24 cellular contexts compared by ENCODE assay signal in genomic region chr7:302054-302992, GRCh38. TPM values are rescaled to one million over a fixed set of nuclear protein-coding genes. Genes with fewer than 3 reads are reported as not detected.
DNase-seq lines count a peak whose midpoint lies in the region; ATAC-seq and TF ChIP-seq lines count a peak whose summit lies in the region.
"Had no signal": no experiment of that assay in that cellular context is flagged by ENCODE, and none has a peak within 500 bp of the region (broad histone marks: within the 10 kb centered on the region; RNA-seq: fewer than 3 reads in every experiment).

No MANE protein-coding gene starts in this region.

- H3K4me3 Mint-ChIP-seq in activated T-cell treated with anti-CD3 and anti-CD28 coated beads, Interleukin-2, amount 50 U/mL, for 4 hours = no peak overlapping the region
- H3K4me3 Mint-ChIP-seq in WTC11 = no peak overlapping the region
- H3K4me3 Mint-ChIP-seq: H9 had no signal

- H3K27ac ChIP-seq in upper lobe of right lung = no peak overlapping the region
- H3K27ac ChIP-seq: 22Rv1 had no signal

- H3K27me3 Mint-ChIP-seq in activated T-cell treated with anti-CD3 and anti-CD28 coated beads, Interleukin-2, amount 50 U/mL, for 4 hours (ENCODE audit: low read depth) = peaks cover 8% of the 10 kb centered on the region
- no peaks in the 10 kb centered on the region for H3K27me3 Mint-ChIP-seq in WTC11 (ENCODE audit: low read depth)

- no peaks in the 10 kb centered on the region for H3K36me3 ChIP-seq in upper lobe of right lung
- H3K36me3 ChIP-seq: BE2C had no signal

- H3K27ac Mint-ChIP-seq in WTC11 = no peak overlapping the region
- H3K27ac Mint-ChIP-seq: H9 had no signal

- H3K4me3 ChIP-seq in upper lobe of right lung = no peak overlapping the region

- CTCF ChIA-PET in WTC11 (lab: Charles Lee) = interaction anchor here (1.8 kb wide), 1 partner anchor 19 kb away, joined by 6 read pairs; no protein-coding TSS in a partner anchor

- POLR2A ChIA-PET in WTC11 (lab: Charles Lee) = no interaction called here

- no peaks in the 10 kb centered on the region for H3K27me3 ChIP-seq in upper lobe of right lung
- H3K27me3 ChIP-seq: BE2C had no signal

- H3K4me1 ChIP-seq in upper lobe of right lung = no peaks in the 10 kb centered on the region
- H3K4me1 ChIP-seq: BE2C had no signal

- H3K4me1 Mint-ChIP-seq in activated T-cell treated with anti-CD3 and anti-CD28 coated beads, Interleukin-2, amount 50 U/mL, for 4 hours (ENCODE audit: low read depth) = no peaks in the 10 kb centered on the region
- no peaks in the 10 kb centered on the region for H3K4me1 Mint-ChIP-seq in WTC11

- H3K36me3 Mint-ChIP-seq in activated T-cell treated with anti-CD3 and anti-CD28 coated beads, Interleukin-2, amount 50 U/mL, for 4 hours (ENCODE audit: insufficient read depth) = no peaks in the 10 kb centered on the region
- peaks cover 3% of the 10 kb centered on the region; the same call in 1 of the 2 replicates for H3K36me3 Mint-ChIP-seq in WTC11

- ATAC-seq in activated T-cell treated with anti-CD3 and anti-CD28 coated beads, Interleukin-2, amount 50 U/mL, for 4 hours = no peak
- ATAC-seq in WTC11 = no peak
- no peak for ATAC-seq in upper lobe of right lung
- no peak for ATAC-seq in GM18858 (IDR thresholded peaks at IDR 0.05; ENCODE audit: unreplicated experiment)
- no peak for ATAC-seq in GM21576 (IDR thresholded peaks at IDR 0.05; ENCODE audit: unreplicated experiment)

- no peaks in the 10 kb centered on the region for H3K9me3 Mint-ChIP-seq in activated T-cell treated with anti-CD3 and anti-CD28 coated beads, Interleukin-2, amount 50 U/mL, for 4 hours
- peaks cover 13% of the 10 kb centered on the region for H3K9me3 Mint-ChIP-seq in WTC11

- H3K9me3 ChIP-seq in upper lobe of right lung = no peaks in the 10 kb centered on the region
- H3K9me3 ChIP-seq: BE2C had no signal

- no peak for TF ChIP-seq CTCF in WTC11 (IDR thresholded peaks at IDR 0.05)
- no peak for TF ChIP-seq CTCF in upper lobe of right lung (IDR thresholded peaks at IDR 0.05)

- peak; percentile 11 for DNase-seq in activated T-cell treated with anti-CD3 and anti-CD28 coated beads, Interleukin-2, amount 50 U/mL, for 1 hour
- DNase-seq in activated T-cell treated with anti-CD3 and anti-CD28 coated beads, Interleukin-2, amount 50 U/mL, for 4 hours = no peak
- DNase-seq in WTC11 (ENCODE audit: low spot score) (peak; percentile 8), posterior vena cava (ENCODE audit: low spot score) (peak; percentile 56), upper lobe of right lung (peak; percentile 48), NCI-H82 treated with DMSO at 0.1 percent for 48 hours (lab: John Stamatoyannopoulos, UW; ENCODE audit: unreplicated experiment) (no peak)
- DNase-seq: BE2C, Calu3, DMS153, DND-41, H9, KBM-7, MV-4-11, NCI-H1105, NCI-H1436 treated with DMSO at 0.1 percent for 48 hours, NCI-H187 treated with DMSO at 0.1 percent for 48 hours, NCI-H2171 treated with DMSO at 0.1 percent for 48 hours, NCI-H524, NCI-H748 treated with DMSO at 0.1 percent for 48 hours had no signal

- intact Hi-C loops in posterior vena cava (cut with DNase I) = no loop called here
- intact Hi-C loops in upper lobe of right lung (cut with DNase I) = no loop called here

TF ChIP-seq in WTC11, 78 proteins besides CTCF, POLR2A, EP300 and RAD21:
- no peak for TF ChIP-seq MXD4 (CRISPR knock-in tag; IDR thresholded peaks at IDR 0.05; ENCODE audit: borderline replicate concordance)
- TF ChIP-seq IRF2 (CRISPR knock-in tag; IDR thresholded peaks at IDR 0.05; ENCODE audit: borderline replicate concordance, low read depth) = no peak
- no peak for TF ChIP-seq CBFB (CRISPR knock-in tag; IDR thresholded peaks at IDR 0.05; ENCODE audit: low read depth)
- TF ChIP-seq ATF2 (CRISPR knock-in tag; IDR thresholded peaks at IDR 0.05; ENCODE audit: borderline replicate concordance, low read depth) = no peak
- no peak for TF ChIP-seq ZNF121 (CRISPR knock-in tag; IDR thresholded peaks at IDR 0.05)
- TF ChIP-seq ZNF425 (CRISPR knock-in tag; conservative IDR thresholded peaks at IDR 0.05) = no peak
- no peak for TF ChIP-seq ZBTB21 (CRISPR knock-in tag; IDR thresholded peaks at IDR 0.05; ENCODE audit: borderline replicate concordance)
- TF ChIP-seq OVOL2 (CRISPR knock-in tag; IDR thresholded peaks at IDR 0.05; ENCODE audit: borderline replicate concordance) = no peak
- no peak for TF ChIP-seq NFYB (CRISPR knock-in tag; conservative IDR thresholded peaks at IDR 0.05; ENCODE audit: low read depth)
- no peak for TF ChIP-seq USF2 (CRISPR knock-in tag; IDR thresholded peaks at IDR 0.05)
- no peak for TF ChIP-seq GRHL2 (CRISPR knock-in tag; IDR thresholded peaks at IDR 0.05; ENCODE audit: insufficient replicate concordance, severe bottlenecking)
- no peak for TF ChIP-seq SMAD3 (CRISPR knock-in tag; IDR thresholded peaks at IDR 0.05; ENCODE audit: borderline replicate concordance)
- TF ChIP-seq ESRRA (CRISPR knock-in tag; IDR thresholded peaks at IDR 0.05; ENCODE audit: borderline replicate concordance) = no peak
- TF ChIP-seq ATF6 (CRISPR knock-in tag; IDR thresholded peaks at IDR 0.05) = no peak
- no peak for TF ChIP-seq NFATC4 (CRISPR knock-in tag; IDR thresholded peaks at IDR 0.05)
- no peak for TF ChIP-seq ZNF416 (CRISPR knock-in tag; IDR thresholded peaks at IDR 0.05)
- TF ChIP-seq FOXK1 (CRISPR knock-in tag; IDR thresholded peaks at IDR 0.05) = no peak

RNA-seq across cellular contexts. Expression of gene FOXL3, which starts 12.4 kb away (rescaled TPM):
- total RNA-seq in activated T-cell treated with anti-CD3 and anti-CD28 coated beads, Interleukin-2, amount 50 U/mL, for 4 hours = not detected
- total RNA-seq in WTC11 (2021) (not detected in 3 replicates), posterior vena cava (not detected), upper lobe of right lung (not detected)
- total RNA-seq: Calu3, H9, LHCN-M2, MCF 10A had no signal

Comparison
In these comparisons a context has a peak if more than half of its experiments do, and no peak if none do; other contexts are left out.
1. DNase-seq: peak in activated T-cell treated with anti-CD3 and anti-CD28 coated beads, Interleukin-2, amount 50 U/mL, for 1 hour (single experiment), WTC11 (single experiment), posterior vena cava (single experiment) and upper lobe of right lung (single experiment); none in activated T-cell treated with anti-CD3 and anti-CD28 coated beads, Interleukin-2, amount 50 U/mL, for 4 hours (single experiment) and NCI-H82 treated with DMSO at 0.1 percent for 48 hours (single experiment).